In genomic region chr11:2599561-2600189, GRCh38 we compare ENCODE assay signal across 16 cellular contexts.
"Had no signal": no experiment of that assay in that cellular context is flagged by ENCODE, and none has a peak within 500 bp of the region (broad histone marks: within the 10 kb centered on the region; RNA-seq: fewer than 3 reads in every experiment).

No MANE protein-coding gene starts in this region.

- H3K4me1 ChIP-seq: foreskin keratinocyte, parathyroid adenoma, tibial artery had no signal

- H3K27me3 ChIP-seq: brain microvascular endothelial cell, heart right ventricle, tibial artery had no signal

- FAIRE-seq: endothelial cell of umbilical vein, islet of Langerhans, TTC549 had no signal

- H3K4me3 ChIP-seq: heart right ventricle, smooth muscle cell, tibial artery had no signal

- H3K36me3 ChIP-seq: brain microvascular endothelial cell, heart right ventricle, tibial artery had no signal

- ATAC-seq: activated T-helper 17 cell treated with anti-CD3 and anti-CD28 coated beads, Interleukin-2, amount 50 U/mL, for 72 hours; foreskin keratinocyte had no signal

- DNase-seq: activated CD4-positive, alpha-beta T cell treated with anti-CD3 and anti-CD28 coated beads, Interleukin-2, amount 50 U/mL, for 1 hour; activated CD4-positive, CD25-positive, alpha-beta regulatory T cell; activated T-cell treated with anti-CD3 and anti-CD28 coated beads for 4 hours; amygdala; brain microvascular endothelial cell; midbrain; retina; tibial artery had no signal

- H3K27ac ChIP-seq: brain microvascular endothelial cell, foreskin keratinocyte, parathyroid adenoma, tibial artery had no signal
